ENCODE assay signal across 8 cellular contexts in genomic region chr1:156689035-156689959, GRCh38. TPM values are rescaled to one million over a fixed set of nuclear protein-coding genes. Genes with fewer than 3 reads are reported as not detected.
A peak's percentile ranks its signal among the peaks of the same experiment; 100 is the strongest.
DNase-seq lines count a peak whose midpoint lies in the region; ATAC-seq, FAIRE-seq and TF ChIP-seq lines count a peak whose summit lies in the region.

No MANE protein-coding gene starts in this region.

- no peak overlapping the region for H3K27ac Mint-ChIP-seq in activated CD4-positive, alpha-beta T cell treated with anti-CD3 and anti-CD28 coated beads, Interleukin-2, amount 10 ng/mL, durations not matched to agents 24 days and 14 days

- H3K9me2 ChIP-seq in DOHH2 (replicated peaks; ENCODE audit: control insufficient read depth, low read length) = no peaks in the 10 kb centered on the region

- H3K9me3 ChIP-seq in DOHH2 (ENCODE audit: control insufficient read depth, insufficient read depth, low read length) (no peaks in the 10 kb centered on the region), colonic mucosa (no peaks in the 10 kb centered on the region), HepG2 (ENCODE audit: low read length) (no peaks in the 10 kb centered on the region)

- in situ Hi-C loops in HepG2 (cut with HindIII; ENCODE audit: extremely low pct_ligation_motif_present, low pct_unique_long_range_greater_than_20kb) = loop anchor here (5.0 kb wide), 1 partner anchor 38 kb away; the partner anchor contains the start of genes ISG20L2 and METTL25B

- H3K36me3 Mint-ChIP-seq in activated CD4-positive, alpha-beta T cell treated with anti-CD3 and anti-CD28 coated beads, Interleukin-2, amount 10 ng/mL, durations not matched to agents 24 days and 14 days (ENCODE audit: low read depth) = no peaks in the 10 kb centered on the region

- H2AFZ ChIP-seq in HepG2 (ENCODE audit: low read length) = peak overlapping the region; percentile 75

- POLR2A ChIA-PET in HepG2 (lab: Yijun Ruan, JAX) = interaction anchor here (1.0 to 2.5 kb wide), 8 partner anchors 12 to 171 kb away, joined by 3 to 22 read pairs (median 8); partner anchors contain the start of genes ISG20L2, METTL25B, NES and NTRK1

- H3K4me3 ChIP-seq in DOHH2 (ENCODE audit: low read length) (no peak overlapping the region), colonic mucosa (no peak overlapping the region), HepG2 (replicated peaks in 1 of 3; ENCODE audit: insufficient read depth in 1 of 3, low read depth in 2 of 3, low read length in 3 of 3) (peak overlapping the region; percentile 41 to 65 (median 43); a peak in 5 of 6 replicates)

- peak overlapping the region; percentile 42 for H3K4me2 ChIP-seq in DOHH2 (ENCODE audit: low read length)
- peak overlapping the region; percentile 98 for H3K4me2 ChIP-seq in HepG2 (ENCODE audit: low read depth, low read length)

- TF ChIP-seq RAD21 in HepG2 (CRISPR knock-in tag; IDR thresholded peaks at IDR 0.05) = peak; percentile 87

- H3K4me3 Mint-ChIP-seq in activated CD4-positive, alpha-beta T cell treated with anti-CD3 and anti-CD28 coated beads, Interleukin-2, amount 10 ng/mL, durations not matched to agents 24 days and 14 days = peak overlapping the region; percentile 68

- H3K4me1 Mint-ChIP-seq in activated CD4-positive, alpha-beta T cell treated with anti-CD3 and anti-CD28 coated beads, Interleukin-2, amount 10 ng/mL, durations not matched to agents 24 days and 14 days = peaks cover 28% of the 10 kb centered on the region

- H3K9me3 Mint-ChIP-seq in activated CD4-positive, alpha-beta T cell treated with anti-CD3 and anti-CD28 coated beads, Interleukin-2, amount 10 ng/mL, durations not matched to agents 24 days and 14 days = no peaks in the 10 kb centered on the region

- H3K9ac ChIP-seq in colonic mucosa (ENCODE audit: low read depth in 2 of 2, low read length in 2 of 2) (no peak overlapping the region), HepG2 (ENCODE audit: insufficient read depth, low read depth, low read length) (peak overlapping the region; percentile 18; the same call in 1 of the 2 replicates)

- peak; percentile 91 for FAIRE-seq in HepG2 (lab: Jason Lieb, UNC)

- H4K20me1 ChIP-seq in DOHH2 (ENCODE audit: control insufficient read depth, insufficient read depth, low read depth, low read length) (no peaks in the 10 kb centered on the region), HepG2 (ENCODE audit: insufficient read depth, low read length) (no peaks in the 10 kb centered on the region)

- H3K4me1 ChIP-seq in DOHH2 (ENCODE audit: control insufficient read depth, low read length) (peaks cover 25% of the 10 kb centered on the region), colonic mucosa (peaks cover 7% of the 10 kb centered on the region), HepG2 (ENCODE audit: insufficient read depth, low read length) (peaks cover 40% of the 10 kb centered on the region)

- peak; percentile 63 for ATAC-seq in HG03457 (IDR thresholded peaks at IDR 0.05; ENCODE audit: unreplicated experiment)
- ATAC-seq in HepG2 = peak; percentile 93
- no peak for ATAC-seq in HG03025 (IDR thresholded peaks at IDR 0.05; ENCODE audit: low FRiP score, unreplicated experiment)

- peak; percentile 87 for DNase-seq in NCI-H526 treated with DMSO at 0.1 percent for 48 hours (lab: John Stamatoyannopoulos, UW)
- DNase-seq in activated CD4-positive, alpha-beta T cell treated with anti-CD3 and anti-CD28 coated beads, Interleukin-2, amount 10 ng/mL, durations not matched to agents 24 days and 14 days = peak; percentile 92
- peak; percentile 72 for DNase-seq in colonic mucosa
- DNase-seq in HepG2 (ENCODE audit: low spot score) = peak; percentile 75
- peak; percentile 61 to 65 for DNase-seq in stimulated activated CD4-positive, alpha-beta T cell treated with anti-CD3 and anti-CD28 coated beads, Interleukin-4, amount 100 ng/mL, for 48 hours (ENCODE audit: low read depth in 2 of 2)

- intact Hi-C loops in activated CD4-positive, alpha-beta T cell treated with anti-CD3 and anti-CD28 coated beads, Interleukin-2, amount 10 ng/mL, durations not matched to agents 24 days and 14 days (cut with micrococcal nuclease) = loop anchor here (1.0 to 2.0 kb wide), 3 partner anchors 17 to 240 kb away; no protein-coding TSS in a partner anchor
- intact Hi-C loops in colonic mucosa (cut with DNase I) = loop anchor here (10.0 kb wide), 1 partner anchor 196 kb away; no protein-coding TSS in a partner anchor
- intact Hi-C loops in HepG2 (cut with micrococcal nuclease; ENCODE audit: unreplicated experiment) = loop anchor here (1.0 kb wide), 3 partner anchors 17 to 201 kb away; no protein-coding TSS in a partner anchor

- H3K79me2 ChIP-seq in DOHH2 (ENCODE audit: control insufficient read depth, low read length) (no peaks in the 10 kb centered on the region), HepG2 (ENCODE audit: insufficient read depth, low read length) (no peaks in the 10 kb centered on the region)

- no peak for TF ChIP-seq POLR2A in HepG2 (IDR thresholded peaks at IDR 0.05; ENCODE audit: insufficient read depth in 1 of 2, low read depth in 2 of 2, low read length in 2 of 2)

- H3K27ac ChIP-seq in DOHH2 (ENCODE audit: low read depth, low read length) (no peak overlapping the region), colonic mucosa (no peak overlapping the region), HepG2 (ENCODE audit: extremely low read length, insufficient read depth, low read length) (no peak overlapping the region)

- no peak for TF ChIP-seq EP300 in HepG2 (IDR thresholded peaks at IDR 0.05; ENCODE audit: low read depth in 2 of 2, low read length in 2 of 2)
- TF ChIP-seq EP300 in HepG2 (CRISPR knock-in tag; IDR thresholded peaks at IDR 0.05; ENCODE audit: borderline replicate concordance) = no peak

- H3K36me3 ChIP-seq in DOHH2 (ENCODE audit: control insufficient read depth, low read length) (no peaks in the 10 kb centered on the region), colonic mucosa (no peaks in the 10 kb centered on the region), HepG2 (replicated peaks in 1 of 2; ENCODE audit: control insufficient read depth in 1 of 2, insufficient read depth in 2 of 2, low read length in 2 of 2) (no peaks in the 10 kb centered on the region)

- WGBS in HepG2 (ENCODE audit: low lambda C conversion rate) = under 1% methylated on average over 22 of the region's 23 CpGs

- H3K27me3 ChIP-seq in DOHH2 (ENCODE audit: control insufficient read depth, low read length) (peaks cover 57% of the 10 kb centered on the region), colonic mucosa (no peaks in the 10 kb centered on the region), HepG2 (ENCODE audit: control insufficient read depth in 1 of 2, insufficient read depth in 2 of 2, low read length in 2 of 2) (peaks cover 18 to 49% of the 10 kb centered on the region in 2 experiments; a peak in 4 of 5 replicates)

- TF ChIP-seq CTCF in DOHH2 (IDR thresholded peaks at IDR 0.05; ENCODE audit: low read depth, low read length, poor library complexity, severe bottlenecking) (peak; percentile 88), colonic mucosa (IDR thresholded peaks at IDR 0.05) (peak; percentile 86), HepG2 (CRISPR knock-in tag; IDR thresholded peaks at IDR 0.05) (peak; percentile 98)

- CTCF ChIA-PET in HepG2 (lab: Yijun Ruan, JAX; ENCODE audit: low intra/inter-chr PET ratio, low total read pairs) = interaction anchor here (0.7 to 4.7 kb wide), 9 partner anchors 11 to 200 kb away, joined by 3 to 119 read pairs (median 6); partner anchors contain the start of genes CRABP2, ISG20L2 and METTL25B

- no peaks in the 10 kb centered on the region for H3F3A ChIP-seq in DOHH2 (ENCODE audit: control insufficient read depth, insufficient read depth)

- BruUV-seq in HepG2 (replicated peaks; lab: Mats Ljungman, UMichigan) = no TSS peak

- H3K27me3 Mint-ChIP-seq in activated CD4-positive, alpha-beta T cell treated with anti-CD3 and anti-CD28 coated beads, Interleukin-2, amount 10 ng/mL, durations not matched to agents 24 days and 14 days = peaks cover 60% of the 10 kb centered on the region

RNA-seq across cellular contexts. Expression of gene NES, which starts 12.1 kb away (rescaled TPM):
- total RNA-seq in activated CD4-positive, alpha-beta T cell treated with anti-CD3 and anti-CD28 coated beads, Interleukin-2, amount 10 ng/mL, durations not matched to agents 24 days and 14 days = 0.05 TPM in 2 replicates
- total RNA-seq in colonic mucosa (1 to 10 TPM; 5.3 to 8.1 TPM), HepG2 (2016; rRNA removed; fragmentation: Illumina TruSeq; extraction: Trizol) (12.7 and 16.6 TPM in 2 replicates)
- 0.30 and 0.53 TPM in 2 replicates for total RNA-seq in HepG2 (2016; cell fraction: cytosol; rRNA removed; fragmentation: Illumina TruSeq; extraction: Trizol; ENCODE audit: low read depth)
- total RNA-seq in HepG2 (2016; cell fraction: insoluble cytoplasmic fraction; rRNA removed; fragmentation: Illumina TruSeq; extraction: Trizol) = 9.1 and 18.2 TPM in 2 replicates
- 1.4 and 1.5 TPM in 2 replicates for total RNA-seq in HepG2 (2016; cell fraction: membrane; rRNA removed; fragmentation: Illumina TruSeq; extraction: Trizol)
- 11.7 and 13.1 TPM in 2 replicates for total RNA-seq in HepG2 (2016; cell fraction: nucleus; rRNA removed; fragmentation: Illumina TruSeq; extraction: Trizol)
- polyA plus RNA-seq in HepG2 (2011; rRNA removed) = 1.7 and 2.5 TPM in 2 replicates
- 1.1 and 1.2 TPM in 2 replicates for polyA plus RNA-seq in HepG2 (2011; cell fraction: cytosol; rRNA removed)
- 9.3 and 9.7 TPM in 2 replicates for polyA plus RNA-seq in HepG2 (2011; cell fraction: nucleus; rRNA removed)
- 3.5 and 3.6 TPM in 2 replicates for polyA plus RNA-seq in HepG2 (2012)
- polyA plus RNA-seq in HepG2 (2016; cell fraction: cytosol; fragmentation: Illumina TruSeq; extraction: Trizol; ENCODE audit: low read depth) = 0.32 and 0.38 TPM in 2 replicates
- 8.6 and 10.8 TPM in 2 replicates for polyA plus RNA-seq in HepG2 (2016; cell fraction: insoluble cytoplasmic fraction; fragmentation: Illumina TruSeq; extraction: Trizol; ENCODE audit: low read depth)
- 0.46 and 0.93 TPM in 2 replicates for polyA plus RNA-seq in HepG2 (2016; cell fraction: membrane; fragmentation: Illumina TruSeq; extraction: Trizol; ENCODE audit: low read depth)
- 27.3 and 27.7 TPM in 2 replicates for polyA plus RNA-seq in HepG2 (2016; cell fraction: nucleus; fragmentation: Illumina TruSeq; extraction: Trizol; ENCODE audit: insufficient read depth, low read depth)
- polyA minus RNA-seq in HepG2 (2011; rRNA and poly(A)+ RNA removed; ENCODE audit: low replicate concordance) = 0.91 and 2.7 TPM in 2 replicates
- 2.4 and 2.5 TPM in 2 replicates for polyA minus RNA-seq in HepG2 (2011; cell fraction: cytosol; rRNA and poly(A)+ RNA removed)
- 1.5 and 1.7 TPM in 2 replicates for polyA minus RNA-seq in HepG2 (2011; cell fraction: nucleus; rRNA and poly(A)+ RNA removed)

RNA-seq across cellular contexts. Expression of gene CRABP2, which starts 16.1 kb away (rescaled TPM):
- 0.62 and 1.4 TPM in 2 replicates for total RNA-seq in activated CD4-positive, alpha-beta T cell treated with anti-CD3 and anti-CD28 coated beads, Interleukin-2, amount 10 ng/mL, durations not matched to agents 24 days and 14 days
- 1 to 10 TPM; 1.2 to 1.4 TPM for total RNA-seq in colonic mucosa
- 0.21 and 0.60 TPM in 2 replicates for total RNA-seq in HepG2 (2016; rRNA removed; fragmentation: Illumina TruSeq; extraction: Trizol)
- total RNA-seq in HepG2 (2016; cell fraction: cytosol; rRNA removed; fragmentation: Illumina TruSeq; extraction: Trizol; ENCODE audit: low read depth) = not detected in 2 replicates
- 0.28 TPM in 1 of 2 replicates, not detected in the other for total RNA-seq in HepG2 (2016; cell fraction: insoluble cytoplasmic fraction; rRNA removed; fragmentation: Illumina TruSeq; extraction: Trizol)
- not detected in 2 replicates for total RNA-seq in HepG2 (2016; cell fraction: membrane; rRNA removed; fragmentation: Illumina TruSeq; extraction: Trizol)
- not detected in 2 replicates for total RNA-seq in HepG2 (2016; cell fraction: nucleus; rRNA removed; fragmentation: Illumina TruSeq; extraction: Trizol)
- polyA plus RNA-seq in HepG2 (2011; rRNA removed) = 0.37 and 0.40 TPM in 2 replicates
- 0.14 and 0.16 TPM in 2 replicates for polyA plus RNA-seq in HepG2 (2011; cell fraction: cytosol; rRNA removed)
- polyA plus RNA-seq in HepG2 (2011; cell fraction: nucleus; rRNA removed) = 0.50 and 0.85 TPM in 2 replicates
- 1.3 TPM in 1 of 2 replicates, not detected in the other for polyA plus RNA-seq in HepG2 (2012)
- polyA plus RNA-seq in HepG2 (2016; cell fraction: cytosol; fragmentation: Illumina TruSeq; extraction: Trizol; ENCODE audit: low read depth) = 0.24 TPM in 1 of 2 replicates, not detected in the other
- 0.57 and 0.99 TPM in 2 replicates for polyA plus RNA-seq in HepG2 (2016; cell fraction: insoluble cytoplasmic fraction; fragmentation: Illumina TruSeq; extraction: Trizol; ENCODE audit: low read depth)
- not detected in 2 replicates for polyA plus RNA-seq in HepG2 (2016; cell fraction: membrane; fragmentation: Illumina TruSeq; extraction: Trizol; ENCODE audit: low read depth)
- polyA plus RNA-seq in HepG2 (2016; cell fraction: nucleus; fragmentation: Illumina TruSeq; extraction: Trizol; ENCODE audit: insufficient read depth, low read depth) = 0.51 and 1.8 TPM in 2 replicates
- polyA minus RNA-seq in HepG2 (2011; rRNA and poly(A)+ RNA removed; ENCODE audit: low replicate concordance) = 1.2 TPM in 1 of 2 replicates, not detected in the other
- not detected in 2 replicates for polyA minus RNA-seq in HepG2 (2011; cell fraction: cytosol; rRNA and poly(A)+ RNA removed)
- not detected in 2 replicates for polyA minus RNA-seq in HepG2 (2011; cell fraction: nucleus; rRNA and poly(A)+ RNA removed)

RNA-seq across cellular contexts. Expression of gene METTL25B, which starts 39.0 kb away (rescaled TPM):
- 35.9 and 40.5 TPM in 2 replicates for total RNA-seq in activated CD4-positive, alpha-beta T cell treated with anti-CD3 and anti-CD28 coated beads, Interleukin-2, amount 10 ng/mL, durations not matched to agents 24 days and 14 days
- 10 to 100 TPM; 31.3 to 51.9 TPM for total RNA-seq in colonic mucosa
- 8.1 and 11.9 TPM in 2 replicates for total RNA-seq in HepG2 (2016; rRNA removed; fragmentation: Illumina TruSeq; extraction: Trizol)
- total RNA-seq in HepG2 (2016; cell fraction: cytosol; rRNA removed; fragmentation: Illumina TruSeq; extraction: Trizol; ENCODE audit: low read depth) = 4.8 and 7.1 TPM in 2 replicates
- 8.7 and 14.6 TPM in 2 replicates for total RNA-seq in HepG2 (2016; cell fraction: insoluble cytoplasmic fraction; rRNA removed; fragmentation: Illumina TruSeq; extraction: Trizol)
- total RNA-seq in HepG2 (2016; cell fraction: membrane; rRNA removed; fragmentation: Illumina TruSeq; extraction: Trizol) = 7.4 and 7.9 TPM in 2 replicates
- total RNA-seq in HepG2 (2016; cell fraction: nucleus; rRNA removed; fragmentation: Illumina TruSeq; extraction: Trizol) = 8.7 and 16.4 TPM in 2 replicates
- polyA plus RNA-seq in HepG2 (2011; rRNA removed) = 24.0 and 26.3 TPM in 2 replicates
- 15.1 and 18.0 TPM in 2 replicates for polyA plus RNA-seq in HepG2 (2011; cell fraction: cytosol; rRNA removed)
- polyA plus RNA-seq in HepG2 (2011; cell fraction: nucleus; rRNA removed) = 45.6 and 53.5 TPM in 2 replicates
- polyA plus RNA-seq in HepG2 (2012) = 18.4 and 20.2 TPM in 2 replicates
- 4.1 and 5.6 TPM in 2 replicates for polyA plus RNA-seq in HepG2 (2016; cell fraction: cytosol; fragmentation: Illumina TruSeq; extraction: Trizol; ENCODE audit: low read depth)
- 7.1 and 9.1 TPM in 2 replicates for polyA plus RNA-seq in HepG2 (2016; cell fraction: insoluble cytoplasmic fraction; fragmentation: Illumina TruSeq; extraction: Trizol; ENCODE audit: low read depth)
- 6.4 and 8.1 TPM in 2 replicates for polyA plus RNA-seq in HepG2 (2016; cell fraction: membrane; fragmentation: Illumina TruSeq; extraction: Trizol; ENCODE audit: low read depth)
- polyA plus RNA-seq in HepG2 (2016; cell fraction: nucleus; fragmentation: Illumina TruSeq; extraction: Trizol; ENCODE audit: insufficient read depth, low read depth) = 35.7 and 36.8 TPM in 2 replicates
- polyA minus RNA-seq in HepG2 (2011; rRNA and poly(A)+ RNA removed; ENCODE audit: low replicate concordance) = 28.4 and 53.9 TPM in 2 replicates
- polyA minus RNA-seq in HepG2 (2011; cell fraction: cytosol; rRNA and poly(A)+ RNA removed) = 9.3 and 11.1 TPM in 2 replicates
- polyA minus RNA-seq in HepG2 (2011; cell fraction: nucleus; rRNA and poly(A)+ RNA removed) = 16.1 and 19.6 TPM in 2 replicates

RNA-seq across cellular contexts. Expression of gene ISG20L2, which starts 39.3 kb away (rescaled TPM):
- 75.4 and 83.1 TPM in 2 replicates for total RNA-seq in activated CD4-positive, alpha-beta T cell treated with anti-CD3 and anti-CD28 coated beads, Interleukin-2, amount 10 ng/mL, durations not matched to agents 24 days and 14 days
- total RNA-seq in colonic mucosa (10 to 100 TPM; 23.4 to 30.0 TPM), HepG2 (2016; rRNA removed; fragmentation: Illumina TruSeq; extraction: Trizol) (17.8 and 19.8 TPM in 2 replicates)
- 4.3 and 4.7 TPM in 2 replicates for total RNA-seq in HepG2 (2016; cell fraction: cytosol; rRNA removed; fragmentation: Illumina TruSeq; extraction: Trizol; ENCODE audit: low read depth)
- 17.0 and 17.7 TPM in 2 replicates for total RNA-seq in HepG2 (2016; cell fraction: insoluble cytoplasmic fraction; rRNA removed; fragmentation: Illumina TruSeq; extraction: Trizol)
- total RNA-seq in HepG2 (2016; cell fraction: membrane; rRNA removed; fragmentation: Illumina TruSeq; extraction: Trizol) = 13.2 and 14.0 TPM in 2 replicates
- total RNA-seq in HepG2 (2016; cell fraction: nucleus; rRNA removed; fragmentation: Illumina TruSeq; extraction: Trizol) = 9.6 and 14.9 TPM in 2 replicates
- polyA plus RNA-seq in HepG2 (2011; rRNA removed) = 21.3 and 22.8 TPM in 2 replicates
- polyA plus RNA-seq in HepG2 (2011; cell fraction: cytosol; rRNA removed) = 14.8 and 16.6 TPM in 2 replicates
- 7.5 and 8.0 TPM in 2 replicates for polyA plus RNA-seq in HepG2 (2011; cell fraction: nucleus; rRNA removed)
- polyA plus RNA-seq in HepG2 (2012) = 13.2 and 14.7 TPM in 2 replicates
- polyA plus RNA-seq in HepG2 (2016; cell fraction: cytosol; fragmentation: Illumina TruSeq; extraction: Trizol; ENCODE audit: low read depth) = 4.2 and 5.1 TPM in 2 replicates
- 31.5 and 36.7 TPM in 2 replicates for polyA plus RNA-seq in HepG2 (2016; cell fraction: insoluble cytoplasmic fraction; fragmentation: Illumina TruSeq; extraction: Trizol; ENCODE audit: low read depth)
- 12.8 and 15.4 TPM in 2 replicates for polyA plus RNA-seq in HepG2 (2016; cell fraction: membrane; fragmentation: Illumina TruSeq; extraction: Trizol; ENCODE audit: low read depth)
- 21.4 and 24.7 TPM in 2 replicates for polyA plus RNA-seq in HepG2 (2016; cell fraction: nucleus; fragmentation: Illumina TruSeq; extraction: Trizol; ENCODE audit: insufficient read depth, low read depth)
- 27.7 and 116 TPM in 2 replicates for polyA minus RNA-seq in HepG2 (2011; rRNA and poly(A)+ RNA removed; ENCODE audit: low replicate concordance)
- 9.0 and 13.8 TPM in 2 replicates for polyA minus RNA-seq in HepG2 (2011; cell fraction: cytosol; rRNA and poly(A)+ RNA removed)
- 11.8 and 21.6 TPM in 2 replicates for polyA minus RNA-seq in HepG2 (2011; cell fraction: nucleus; rRNA and poly(A)+ RNA removed)

RNA-seq across cellular contexts. Expression of gene BCAN, which starts 47.4 kb away (rescaled TPM):
- total RNA-seq in activated CD4-positive, alpha-beta T cell treated with anti-CD3 and anti-CD28 coated beads, Interleukin-2, amount 10 ng/mL, durations not matched to agents 24 days and 14 days = not detected in 2 replicates
- total RNA-seq in colonic mucosa (under 1 TPM in 1 of 2 donors, not detected in 1; 0.37 TPM), HepG2 (2016; rRNA removed; fragmentation: Illumina TruSeq; extraction: Trizol) (not detected in 2 replicates)
- total RNA-seq in HepG2 (2016; cell fraction: cytosol; rRNA removed; fragmentation: Illumina TruSeq; extraction: Trizol; ENCODE audit: low read depth) = not detected in 2 replicates
- total RNA-seq in HepG2 (2016; cell fraction: insoluble cytoplasmic fraction; rRNA removed; fragmentation: Illumina TruSeq; extraction: Trizol) = not detected in 2 replicates
- total RNA-seq in HepG2 (2016; cell fraction: membrane; rRNA removed; fragmentation: Illumina TruSeq; extraction: Trizol) = not detected in 2 replicates
- not detected in 2 replicates for total RNA-seq in HepG2 (2016; cell fraction: nucleus; rRNA removed; fragmentation: Illumina TruSeq; extraction: Trizol)
- polyA plus RNA-seq in HepG2 (2011; rRNA removed) = not detected in 2 replicates
- not detected in 2 replicates for polyA plus RNA-seq in HepG2 (2011; cell fraction: cytosol; rRNA removed)
- polyA plus RNA-seq in HepG2 (2011; cell fraction: nucleus; rRNA removed) = 0.24 TPM in 1 of 2 replicates, not detected in the other
- 0.21 TPM in 2 replicates for polyA plus RNA-seq in HepG2 (2012)
- polyA plus RNA-seq in HepG2 (2016; cell fraction: cytosol; fragmentation: Illumina TruSeq; extraction: Trizol; ENCODE audit: low read depth) = not detected in 2 replicates
- not detected in 2 replicates for polyA plus RNA-seq in HepG2 (2016; cell fraction: insoluble cytoplasmic fraction; fragmentation: Illumina TruSeq; extraction: Trizol; ENCODE audit: low read depth)
- not detected in 2 replicates for polyA plus RNA-seq in HepG2 (2016; cell fraction: membrane; fragmentation: Illumina TruSeq; extraction: Trizol; ENCODE audit: low read depth)
- not detected in 2 replicates for polyA plus RNA-seq in HepG2 (2016; cell fraction: nucleus; fragmentation: Illumina TruSeq; extraction: Trizol; ENCODE audit: insufficient read depth, low read depth)
- polyA minus RNA-seq in HepG2 (2011; rRNA and poly(A)+ RNA removed; ENCODE audit: low replicate concordance) = not detected in 2 replicates
- polyA minus RNA-seq in HepG2 (2011; cell fraction: cytosol; rRNA and poly(A)+ RNA removed) = not detected in 2 replicates
- polyA minus RNA-seq in HepG2 (2011; cell fraction: nucleus; rRNA and poly(A)+ RNA removed) = not detected in 2 replicates

Comparison
In these comparisons a context has a peak if more than half of its experiments do, and no peak if none do; other contexts are left out.
1. H3K4me3 ChIP-seq: peak in HepG2 (3 of 3); none in DOHH2 (single experiment) and colonic mucosa (single experiment).
2. Peak in every context shown above with its lines, with median percentiles within 50 percentile points of each other: CTCF ChIP-seq and DNase-seq.